In genomic region chr2:43239981-43240761, GRCh38 we compare ENCODE assay signal across 9 cellular contexts. TPM values are rescaled to one million over a fixed set of nuclear protein-coding genes. Genes with fewer than 3 reads are reported as not detected.
DNase-seq lines count a peak whose midpoint lies in the region; ATAC-seq and TF ChIP-seq lines count a peak whose summit lies in the region.
"Had no signal": no experiment of that assay in that cellular context is flagged by ENCODE, and none has a peak within 500 bp of the region (broad histone marks: within the 10 kb centered on the region; RNA-seq: fewer than 3 reads in every experiment).

No MANE protein-coding gene starts in this region.

- H3K79me2 ChIP-seq in DND-41 (ENCODE audit: insufficient read depth, low read length) = no peaks in the 10 kb centered on the region
- H3K79me2 ChIP-seq in GM23248 (ENCODE audit: insufficient read depth) = no peaks in the 10 kb centered on the region

- H3K4me3 ChIP-seq in DND-41 (ENCODE audit: low read depth in 1 of 2, low read length in 2 of 2) (no peak overlapping the region), mucosa of rectum (ENCODE audit: low read length in 2 of 2) (no peak overlapping the region), GM23248 (no peak overlapping the region)

- H3F3A ChIP-seq in GM23248 (ENCODE audit: insufficient read depth) = peaks cover 9% of the 10 kb centered on the region; the same call in 1 of the 2 replicates

- WGBS in GM23248 (ENCODE audit: low coverage in 1 of 2, low lambda C conversion rate in 2 of 2, missing lambda C conversion rate in 2 of 2), 2 experiments = 93 to 95% methylated on average over 13 of the region's 13 CpGs

- H3K27ac Mint-ChIP-seq in HFFc6 = no peak overlapping the region

- no peak overlapping the region for H3K27ac ChIP-seq in DND-41 (ENCODE audit: low read length)
- peak overlapping the region; percentile 52 for H3K27ac ChIP-seq in angular gyrus (ENCODE audit: low read depth, low read length)
- peak overlapping the region; percentile 25 to 72 for H3K27ac ChIP-seq in mucosa of rectum (ENCODE audit: low read depth in 2 of 2, low read length in 2 of 2)
- no peak overlapping the region for H3K27ac ChIP-seq in GM23248

- H3K27me3 ChIP-seq in DND-41 (ENCODE audit: insufficient read depth, low read length, poor library complexity) = no peaks in the 10 kb centered on the region
- H3K27me3 ChIP-seq in mucosa of rectum (ENCODE audit: control insufficient read depth in 2 of 2, insufficient read depth in 2 of 2, low read length in 2 of 2) = no peaks in the 10 kb centered on the region
- H3K27me3 ChIP-seq in GM23248 (replicated peaks; ENCODE audit: insufficient read depth) = no peaks in the 10 kb centered on the region

- H3K4me3 Mint-ChIP-seq in HFFc6 = no peak overlapping the region

- H3K36me3 Mint-ChIP-seq in HFFc6 (ENCODE audit: low read depth) = no peaks in the 10 kb centered on the region

- H3K27me3 Mint-ChIP-seq in HFFc6 (ENCODE audit: insufficient read depth) = no peaks in the 10 kb centered on the region; the same call in 1 of the 2 replicates

- TF ChIP-seq CTCF in DND-41 (IDR thresholded peaks at IDR 0.05; ENCODE audit: borderline replicate concordance, extremely low read depth, low read length, poor library complexity, severe bottlenecking) (peak; percentile 16), HFFc6 (IDR thresholded peaks at IDR 0.05) (peak; percentile 47)

- H3K4me1 ChIP-seq in DND-41 (ENCODE audit: insufficient read depth, low read length) (no peaks in the 10 kb centered on the region), mucosa of rectum (ENCODE audit: control insufficient read depth in 2 of 2, insufficient read depth in 2 of 2, low read length in 2 of 2) (no peaks in the 10 kb centered on the region), GM23248 (ENCODE audit: insufficient read depth) (peaks cover 8% of the 10 kb centered on the region)

- H3K36me3 ChIP-seq in DND-41 (ENCODE audit: insufficient read depth, low read length) (0 out of 2 replicates have a peak, but pooled peaks cover 3% of the 10 kb centered on the region), mucosa of rectum (ENCODE audit: control insufficient read depth in 2 of 2, insufficient read depth in 2 of 2, low read length in 2 of 2) (peaks cover 0 to 3% of the 10 kb centered on the region in 2 donors), GM23248 (ENCODE audit: low read depth) (no peaks in the 10 kb centered on the region)

- DNase-seq in DND-41 (no peak), HFFc6 (no peak), GM23248 (no peak), activated T-cell treated with anti-CD3 and anti-CD28 coated beads for 4 hours (no peak)
- DNase-seq: NCI-H1092 treated with DMSO at 0.1 percent for 48 hours had no signal

- H3K9me3 ChIP-seq in DND-41 (ENCODE audit: insufficient read depth, low read length, severe bottlenecking) (no peaks in the 10 kb centered on the region), mucosa of rectum (ENCODE audit: control insufficient read depth in 2 of 2, low read length in 2 of 2) (no peaks in the 10 kb centered on the region), GM23248 (ENCODE audit: low read depth) (no peaks in the 10 kb centered on the region)

- no peaks in the 10 kb centered on the region for H3K9me2 ChIP-seq in GM23248 (ENCODE audit: insufficient read depth)

- H4K20me1 ChIP-seq in DND-41 (ENCODE audit: insufficient read depth, low read length) (no peaks in the 10 kb centered on the region), GM23248 (ENCODE audit: insufficient read depth) (no peaks in the 10 kb centered on the region)

- ATAC-seq in DND-41 (ENCODE audit: insufficient read depth, low read depth) (no peak), HG03442 (IDR thresholded peaks at IDR 0.05; ENCODE audit: unreplicated experiment) (no peak), HG03135 (IDR thresholded peaks at IDR 0.05; ENCODE audit: unreplicated experiment) (no peak)

- in situ Hi-C loops in GM23248 (cut with MboI) = loop anchor here (10.0 kb wide), 2 partner anchors 245 to 395 kb away; no protein-coding TSS in a partner anchor

- no peak overlapping the region for H3K4me2 ChIP-seq in DND-41 (ENCODE audit: insufficient read depth, low read length)
- H3K4me2 ChIP-seq in GM23248 (ENCODE audit: unreplicated experiment) = no peak overlapping the region

- no peaks in the 10 kb centered on the region for H3K9me3 Mint-ChIP-seq in HFFc6

- peaks cover 10% of the 10 kb centered on the region for H3K4me1 Mint-ChIP-seq in HFFc6 (ENCODE audit: low read depth)

- H3K9ac ChIP-seq in DND-41 (ENCODE audit: low read depth, low read length) (no peak overlapping the region; the same call in 1 of the 2 replicates), mucosa of rectum (ENCODE audit: low read depth in 1 of 2, low read length in 2 of 2) (no peak overlapping the region), GM23248 (no peak overlapping the region)

- H2AFZ ChIP-seq in DND-41 (ENCODE audit: low read depth, low read length) (no peak overlapping the region), GM23248 (no peak overlapping the region)

RNA-seq across cellular contexts. Expression of gene ZFP36L2, which starts 13.8 kb away (rescaled TPM):
- total RNA-seq in HFFc6 (2021; fragmentation: NEBNext Ultra II Directional; extraction: Animal tissue kit (Norgen Biotek cat#: 25700)) = 10 to 100 TPM; 66.6 to 94.5 (median 81.5) TPM
- 13.8 and 14.4 TPM in 2 replicates for total RNA-seq in GM23248 (2014; rRNA removed; shearing (Covaris generic))
- 71.7 and 78.2 TPM in 2 replicates for polyA plus RNA-seq in GM23248 (2016; fragmentation: Nextera tagmentation; extraction: Ambion mirVana)

Comparison
In these comparisons a context has a peak if more than half of its experiments do, and no peak if none do; other contexts are left out.
1. H3K27ac ChIP-seq: peak in angular gyrus (single experiment) and mucosa of rectum (2 of 2); none in DND-41 (single experiment) and GM23248 (single experiment).